Comparison of ENCODE assay signal across 1 cellular context in genomic region chr11:65497141-65498041, GRCh38.
TF ChIP-seq lines count a peak whose summit lies in the region.

No MANE protein-coding gene starts in this region.

TF ChIP-seq in HepG2, 621 proteins besides CTCF, POLR2A, EP300 and RAD21 (continued from another document and continues in another):
- TF ChIP-seq ZNF558 (CRISPR knock-in tag; IDR thresholded peaks at IDR 0.05; ENCODE audit: borderline replicate concordance) = peak; percentile 59; the same call in 1 of the 2 replicates
- TF ChIP-seq TAF1 (CRISPR knock-in tag; IDR thresholded peaks at IDR 0.05) = peak; percentile 86; the same call in 1 of the 2 replicates
- no peak; the same call in 1 of the 2 replicates for TF ChIP-seq ZNF788 (CRISPR knock-in tag; IDR thresholded peaks at IDR 0.05; ENCODE audit: borderline replicate concordance)
- no peak for TF ChIP-seq SIX4 (CRISPR knock-in tag; IDR thresholded peaks at IDR 0.05)
- TF ChIP-seq ZNF136 (CRISPR knock-in tag; IDR thresholded peaks at IDR 0.05; ENCODE audit: low read depth) = no peak; the same call in 1 of the 2 replicates
- peak; percentile 44 for TF ChIP-seq IRF2 (CRISPR knock-in tag; IDR thresholded peaks at IDR 0.05)
- TF ChIP-seq, protein P1, sequence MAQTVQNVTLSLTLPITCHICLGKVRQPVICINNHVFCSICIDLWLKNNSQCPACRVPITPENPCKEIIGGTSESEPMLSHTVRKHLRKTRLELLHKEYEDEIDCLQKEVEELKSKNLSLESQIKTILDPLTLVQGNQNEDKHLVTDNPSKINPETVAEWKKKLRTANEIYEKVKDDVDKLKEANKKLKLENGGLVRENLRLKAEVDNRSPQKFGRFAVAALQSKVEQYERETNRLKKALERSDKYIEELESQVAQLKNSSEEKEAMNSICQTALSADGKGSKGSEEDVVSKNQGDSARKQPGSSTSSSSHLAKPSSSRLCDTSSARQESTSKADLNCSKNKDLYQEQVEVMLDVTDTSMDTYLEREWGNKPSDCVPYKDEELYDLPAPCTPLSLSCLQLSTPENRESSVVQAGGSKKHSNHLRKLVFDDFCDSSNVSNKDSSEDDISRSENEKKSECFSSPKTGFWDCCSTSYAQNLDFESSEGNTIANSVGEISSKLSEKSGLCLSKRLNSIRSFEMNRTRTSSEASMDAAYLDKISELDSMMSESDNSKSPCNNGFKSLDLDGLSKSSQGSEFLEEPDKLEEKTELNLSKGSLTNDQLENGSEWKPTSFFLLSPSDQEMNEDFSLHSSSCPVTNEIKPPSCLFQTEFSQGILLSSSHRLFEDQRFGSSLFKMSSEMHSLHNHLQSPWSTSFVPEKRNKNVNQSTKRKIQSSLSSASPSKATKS (CRISPR knock-in tag; IDR thresholded peaks at IDR 0.05) = peak; percentile 80; the same call in 1 of the 2 replicates
- TF ChIP-seq, protein P2, sequence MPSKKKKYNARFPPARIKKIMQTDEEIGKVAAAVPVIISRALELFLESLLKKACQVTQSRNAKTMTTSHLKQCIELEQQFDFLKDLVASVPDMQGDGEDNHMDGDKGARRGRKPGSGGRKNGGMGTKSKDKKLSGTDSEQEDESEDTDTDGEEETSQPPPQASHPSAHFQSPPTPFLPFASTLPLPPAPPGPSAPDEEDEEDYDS (CRISPR knock-in tag; IDR thresholded peaks at IDR 0.05) = peak; percentile 89
- TF ChIP-seq, protein P3, sequence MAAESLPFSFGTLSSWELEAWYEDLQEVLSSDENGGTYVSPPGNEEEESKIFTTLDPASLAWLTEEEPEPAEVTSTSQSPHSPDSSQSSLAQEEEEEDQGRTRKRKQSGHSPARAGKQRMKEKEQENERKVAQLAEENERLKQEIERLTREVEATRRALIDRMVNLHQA (CRISPR knock-in tag; IDR thresholded peaks at IDR 0.05) = no peak
- TF ChIP-seq KLF9 (CRISPR knock-in tag; IDR thresholded peaks at IDR 0.05; ENCODE audit: low read depth) = no peak
- TF ChIP-seq GABPA (IDR thresholded peaks at IDR 0.05; ENCODE audit: low read depth, low read length) = no peak
- peak; percentile 25; the same call in 1 of the 2 replicates for TF ChIP-seq GABPA (CRISPR knock-in tag; IDR thresholded peaks at IDR 0.05; ENCODE audit: low read depth)
- TF ChIP-seq HMG20A (CRISPR knock-in tag; IDR thresholded peaks at IDR 0.05; ENCODE audit: borderline replicate concordance) = no peak; the same call in 1 of the 2 replicates
- no peak for TF ChIP-seq TCF7 (IDR thresholded peaks at IDR 0.05; ENCODE audit: low read depth)
- TF ChIP-seq RFX1 (IDR thresholded peaks at IDR 0.05) = no peak
- no peak for TF ChIP-seq RORA (CRISPR knock-in tag; IDR thresholded peaks at IDR 0.05)
- TF ChIP-seq NCOA5 (CRISPR knock-in tag; IDR thresholded peaks at IDR 0.05) = no peak
- no peak for TF ChIP-seq NR3C1 (CRISPR knock-in tag; IDR thresholded peaks at IDR 0.05)
- TF ChIP-seq MTF2 (CRISPR knock-in tag; IDR thresholded peaks at IDR 0.05; ENCODE audit: borderline replicate concordance) = no peak; the same call in 1 of the 2 replicates
- TF ChIP-seq NFKB2 (CRISPR knock-in tag; IDR thresholded peaks at IDR 0.05; ENCODE audit: borderline replicate concordance) = peak; percentile 84; the same call in 1 of the 2 replicates
- TF ChIP-seq, protein P4, sequence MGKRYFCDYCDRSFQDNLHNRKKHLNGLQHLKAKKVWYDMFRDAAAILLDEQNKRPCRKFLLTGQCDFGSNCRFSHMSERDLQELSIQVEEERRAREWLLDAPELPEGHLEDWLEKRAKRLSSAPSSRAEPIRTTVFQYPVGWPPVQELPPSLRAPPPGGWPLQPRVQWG (CRISPR knock-in tag; IDR thresholded peaks at IDR 0.05; ENCODE audit: borderline replicate concordance, low read depth) = no peak
- TF ChIP-seq IRX3 (CRISPR knock-in tag; IDR thresholded peaks at IDR 0.05; ENCODE audit: borderline replicate concordance, low read depth) = no peak
- TF ChIP-seq, protein P5, sequence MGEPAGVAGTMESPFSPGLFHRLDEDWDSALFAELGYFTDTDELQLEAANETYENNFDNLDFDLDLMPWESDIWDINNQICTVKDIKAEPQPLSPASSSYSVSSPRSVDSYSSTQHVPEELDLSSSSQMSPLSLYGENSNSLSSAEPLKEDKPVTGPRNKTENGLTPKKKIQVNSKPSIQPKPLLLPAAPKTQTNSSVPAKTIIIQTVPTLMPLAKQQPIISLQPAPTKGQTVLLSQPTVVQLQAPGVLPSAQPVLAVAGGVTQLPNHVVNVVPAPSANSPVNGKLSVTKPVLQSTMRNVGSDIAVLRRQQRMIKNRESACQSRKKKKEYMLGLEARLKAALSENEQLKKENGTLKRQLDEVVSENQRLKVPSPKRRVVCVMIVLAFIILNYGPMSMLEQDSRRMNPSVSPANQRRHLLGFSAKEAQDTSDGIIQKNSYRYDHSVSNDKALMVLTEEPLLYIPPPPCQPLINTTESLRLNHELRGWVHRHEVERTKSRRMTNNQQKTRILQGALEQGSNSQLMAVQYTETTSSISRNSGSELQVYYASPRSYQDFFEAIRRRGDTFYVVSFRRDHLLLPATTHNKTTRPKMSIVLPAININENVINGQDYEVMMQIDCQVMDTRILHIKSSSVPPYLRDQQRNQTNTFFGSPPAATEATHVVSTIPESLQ (CRISPR knock-in tag; conservative IDR thresholded peaks at IDR 0.05) = 0 out of 2 replicates have a peak, but pooled peaks have one; percentile 11
- TF ChIP-seq, protein P6, sequence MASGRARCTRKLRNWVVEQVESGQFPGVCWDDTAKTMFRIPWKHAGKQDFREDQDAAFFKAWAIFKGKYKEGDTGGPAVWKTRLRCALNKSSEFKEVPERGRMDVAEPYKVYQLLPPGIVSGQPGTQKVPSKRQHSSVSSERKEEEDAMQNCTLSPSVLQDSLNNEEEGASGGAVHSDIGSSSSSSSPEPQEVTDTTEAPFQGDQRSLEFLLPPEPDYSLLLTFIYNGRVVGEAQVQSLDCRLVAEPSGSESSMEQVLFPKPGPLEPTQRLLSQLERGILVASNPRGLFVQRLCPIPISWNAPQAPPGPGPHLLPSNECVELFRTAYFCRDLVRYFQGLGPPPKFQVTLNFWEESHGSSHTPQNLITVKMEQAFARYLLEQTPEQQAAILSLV (CRISPR knock-in tag; IDR thresholded peaks at IDR 0.05; ENCODE audit: borderline replicate concordance) = no peak; the same call in 1 of the 2 replicates
- TF ChIP-seq ZMYM2 (CRISPR knock-in tag; IDR thresholded peaks at IDR 0.05) = no peak
- no peak for TF ChIP-seq TEAD2 (CRISPR knock-in tag; IDR thresholded peaks at IDR 0.05)
- TF ChIP-seq, protein P7, sequence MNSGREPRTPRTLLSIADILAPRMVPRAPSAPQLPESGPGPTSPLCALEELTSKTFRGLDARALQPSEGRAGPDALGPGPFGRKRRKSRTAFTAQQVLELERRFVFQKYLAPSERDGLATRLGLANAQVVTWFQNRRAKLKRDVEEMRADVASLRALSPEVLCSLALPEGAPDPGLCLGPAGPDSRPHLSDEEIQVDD (CRISPR knock-in tag; IDR thresholded peaks at IDR 0.05; ENCODE audit: borderline replicate concordance) = no peak
- peak; percentile 90 for TF ChIP-seq HNRNPLL (IDR thresholded peaks at IDR 0.05; ENCODE audit: low read depth, low read length, poor library complexity, severe bottlenecking)
- TF ChIP-seq TARDBP (CRISPR knock-in tag; IDR thresholded peaks at IDR 0.05) = peak; percentile 71; the same call in 1 of the 2 replicates
- peak; percentile 76; the same call in 1 of the 2 replicates for TF ChIP-seq ZNF343 (CRISPR knock-in tag; IDR thresholded peaks at IDR 0.05)
- 0 out of 2 replicates have a peak, but pooled peaks have one; percentile 54 for TF ChIP-seq ZNF782 (CRISPR knock-in tag; IDR thresholded peaks at IDR 0.05; ENCODE audit: borderline replicate concordance)
- no peak for TF ChIP-seq ZNF850 (CRISPR knock-in tag; conservative IDR thresholded peaks at IDR 0.05)
- TF ChIP-seq ZNF83 (CRISPR knock-in tag; IDR thresholded peaks at IDR 0.05; ENCODE audit: borderline replicate concordance) = no peak
- TF ChIP-seq ZNF761 (CRISPR knock-in tag; conservative IDR thresholded peaks at IDR 0.05) = peak; percentile 82
- TF ChIP-seq ZNF777 (CRISPR knock-in tag; IDR thresholded peaks at IDR 0.05) = no peak; the same call in 1 of the 2 replicates
- TF ChIP-seq, protein P8, sequence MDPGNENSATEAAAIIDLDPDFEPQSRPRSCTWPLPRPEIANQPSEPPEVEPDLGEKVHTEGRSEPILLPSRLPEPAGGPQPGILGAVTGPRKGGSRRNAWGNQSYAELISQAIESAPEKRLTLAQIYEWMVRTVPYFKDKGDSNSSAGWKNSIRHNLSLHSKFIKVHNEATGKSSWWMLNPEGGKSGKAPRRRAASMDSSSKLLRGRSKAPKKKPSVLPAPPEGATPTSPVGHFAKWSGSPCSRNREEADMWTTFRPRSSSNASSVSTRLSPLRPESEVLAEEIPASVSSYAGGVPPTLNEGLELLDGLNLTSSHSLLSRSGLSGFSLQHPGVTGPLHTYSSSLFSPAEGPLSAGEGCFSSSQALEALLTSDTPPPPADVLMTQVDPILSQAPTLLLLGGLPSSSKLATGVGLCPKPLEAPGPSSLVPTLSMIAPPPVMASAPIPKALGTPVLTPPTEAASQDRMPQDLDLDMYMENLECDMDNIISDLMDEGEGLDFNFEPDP (CRISPR knock-in tag; conservative IDR thresholded peaks at IDR 0.05) = no peak
- TF ChIP-seq SALL1 (CRISPR knock-in tag; IDR thresholded peaks at IDR 0.05) = peak; percentile 94
- TF ChIP-seq ZNF317 (CRISPR knock-in tag; IDR thresholded peaks at IDR 0.05) = no peak
- no peak for TF ChIP-seq ISX (CRISPR knock-in tag; conservative IDR thresholded peaks at IDR 0.05)
- TF ChIP-seq HOXA3 (CRISPR knock-in tag; IDR thresholded peaks at IDR 0.05) = peak; percentile 92
- TF ChIP-seq, protein P9, sequence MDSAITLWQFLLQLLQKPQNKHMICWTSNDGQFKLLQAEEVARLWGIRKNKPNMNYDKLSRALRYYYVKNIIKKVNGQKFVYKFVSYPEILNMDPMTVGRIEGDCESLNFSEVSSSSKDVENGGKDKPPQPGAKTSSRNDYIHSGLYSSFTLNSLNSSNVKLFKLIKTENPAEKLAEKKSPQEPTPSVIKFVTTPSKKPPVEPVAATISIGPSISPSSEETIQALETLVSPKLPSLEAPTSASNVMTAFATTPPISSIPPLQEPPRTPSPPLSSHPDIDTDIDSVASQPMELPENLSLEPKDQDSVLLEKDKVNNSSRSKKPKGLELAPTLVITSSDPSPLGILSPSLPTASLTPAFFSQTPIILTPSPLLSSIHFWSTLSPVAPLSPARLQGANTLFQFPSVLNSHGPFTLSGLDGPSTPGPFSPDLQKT (CRISPR knock-in tag; IDR thresholded peaks at IDR 0.05; ENCODE audit: borderline replicate concordance) = no peak
- peak; percentile 37; the same call in 1 of the 2 replicates for TF ChIP-seq KLF11 (CRISPR knock-in tag; IDR thresholded peaks at IDR 0.05)
- peak; percentile 69; the same call in 1 of the 2 replicates for TF ChIP-seq ZNF34 (CRISPR knock-in tag; IDR thresholded peaks at IDR 0.05; ENCODE audit: borderline replicate concordance)
- peak; percentile 86 for TF ChIP-seq ZZZ3 (CRISPR knock-in tag; IDR thresholded peaks at IDR 0.05; ENCODE audit: borderline replicate concordance)
- TF ChIP-seq, protein P10, sequence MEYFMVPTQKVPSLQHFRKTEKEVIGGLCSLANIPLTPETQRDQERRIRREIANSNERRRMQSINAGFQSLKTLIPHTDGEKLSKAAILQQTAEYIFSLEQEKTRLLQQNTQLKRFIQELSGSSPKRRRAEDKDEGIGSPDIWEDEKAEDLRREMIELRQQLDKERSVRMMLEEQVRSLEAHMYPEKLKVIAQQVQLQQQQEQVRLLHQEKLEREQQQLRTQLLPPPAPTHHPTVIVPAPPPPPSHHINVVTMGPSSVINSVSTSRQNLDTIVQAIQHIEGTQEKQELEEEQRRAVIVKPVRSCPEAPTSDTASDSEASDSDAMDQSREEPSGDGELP (IDR thresholded peaks at IDR 0.05; ENCODE audit: borderline replicate concordance, low read depth) = peak; percentile 87; the same call in 1 of the 2 replicates
- no peak for TF ChIP-seq ZNF432 (CRISPR knock-in tag; IDR thresholded peaks at IDR 0.05; ENCODE audit: borderline replicate concordance)
- peak; percentile 49; the same call in 1 of the 2 replicates for TF ChIP-seq ZNF552 (CRISPR knock-in tag; IDR thresholded peaks at IDR 0.05; ENCODE audit: borderline replicate concordance)
- TF ChIP-seq RAD51 (IDR thresholded peaks at IDR 0.05; ENCODE audit: borderline replicate concordance) = no peak
- TF ChIP-seq ZNF33A (CRISPR knock-in tag; IDR thresholded peaks at IDR 0.05; ENCODE audit: borderline replicate concordance) = 0 out of 2 replicates have a peak, but pooled peaks have one; percentile 20
